In genomic region chr3:23203651-23204111, GRCh38 we compare ENCODE assay signal across 8 cellular contexts. TPM values are rescaled to one million over a fixed set of nuclear protein-coding genes. Genes with fewer than 3 reads are reported as not detected.
A peak's percentile ranks its signal among the peaks of the same experiment; 100 is the strongest.
DNase-seq lines count a peak whose midpoint lies in the region; ATAC-seq and TF ChIP-seq lines count a peak whose summit lies in the region.

No MANE protein-coding gene starts in this region.

- H3K36me3 ChIP-seq in BE2C, result no peaks in the 10 kb centered on the region

- ATAC-seq in GM19463 (IDR thresholded peaks at IDR 0.05; ENCODE audit: unreplicated experiment), result peak; percentile 12
- ATAC-seq in activated T-helper 17 cell treated with anti-CD3 and anti-CD28 coated beads, Interleukin-2, amount 50 U/mL, for 72 hours (replicated peaks), result no peak

- H3K9me3 ChIP-seq in BE2C, result no peaks in the 10 kb centered on the region

- no peaks in the 10 kb centered on the region for H3K4me1 ChIP-seq in BE2C

- 0 out of 2 replicates have a peak, but pooled peaks cover 5% of the 10 kb centered on the region for H3K27me3 ChIP-seq in BE2C

- no peak for TF ChIP-seq CTCF in BE2C (IDR thresholded peaks at IDR 0.05; ENCODE audit: low read depth, low read length)
- TF ChIP-seq CTCF in osteocyte (IDR thresholded peaks at IDR 0.05), result no peak

- H3K36me3 Mint-ChIP-seq in activated T-helper 17 cell treated with anti-CD3 and anti-CD28 coated beads, Interleukin-2, amount 50 U/mL, for 72 hours (ENCODE audit: low read depth), result no peaks in the 10 kb centered on the region
- no peaks in the 10 kb centered on the region for H3K36me3 Mint-ChIP-seq in osteocyte (ENCODE audit: unreplicated experiment)

- no peak for DNase-seq in BE2C
- DNase-seq in LoVo (ENCODE audit: low spot score), result peak; percentile 15
- DNase-seq in globus pallidus (ENCODE audit: low spot score), result peak; percentile 66
- no peak for DNase-seq in osteocyte (ENCODE audit: extremely low spot score, unreplicated experiment)
- DNase-seq in mesenteric fat pad (ENCODE audit: low spot score), result no peak
- no peak for DNase-seq in NCI-H187 (lab: John Stamatoyannopoulos, UW)

- H3K4me3 Mint-ChIP-seq in activated T-helper 17 cell treated with anti-CD3 and anti-CD28 coated beads, Interleukin-2, amount 50 U/mL, for 72 hours, result peak overlapping the region; percentile 84
- H3K4me3 Mint-ChIP-seq in osteocyte (ENCODE audit: unreplicated experiment), result peak overlapping the region; percentile 97

- peaks cover 35% of the 10 kb centered on the region for H3K27me3 Mint-ChIP-seq in activated T-helper 17 cell treated with anti-CD3 and anti-CD28 coated beads, Interleukin-2, amount 50 U/mL, for 72 hours
- peaks cover 15% of the 10 kb centered on the region for H3K27me3 Mint-ChIP-seq in osteocyte (ENCODE audit: unreplicated experiment)

- H3K4me1 Mint-ChIP-seq in activated T-helper 17 cell treated with anti-CD3 and anti-CD28 coated beads, Interleukin-2, amount 50 U/mL, for 72 hours, result peaks cover 9% of the 10 kb centered on the region
- peaks cover 13% of the 10 kb centered on the region for H3K4me1 Mint-ChIP-seq in osteocyte (ENCODE audit: unreplicated experiment)

- no peaks in the 10 kb centered on the region for H3K9me3 Mint-ChIP-seq in activated T-helper 17 cell treated with anti-CD3 and anti-CD28 coated beads, Interleukin-2, amount 50 U/mL, for 72 hours
- no peaks in the 10 kb centered on the region for H3K9me3 Mint-ChIP-seq in osteocyte (ENCODE audit: unreplicated experiment)

- H3K27ac Mint-ChIP-seq in activated T-helper 17 cell treated with anti-CD3 and anti-CD28 coated beads, Interleukin-2, amount 50 U/mL, for 72 hours, result peak overlapping the region; percentile 74
- H3K27ac Mint-ChIP-seq in osteocyte (ENCODE audit: unreplicated experiment), result peak overlapping the region; percentile 82

- peak overlapping the region; percentile 56 for H3K4me3 ChIP-seq in BE2C (ENCODE audit: low read depth, low read length)

RNA-seq across cellular contexts. Expression of gene UBE2E2, which starts 0.6 kb away (rescaled TPM):
- polyA plus RNA-seq in BE2C (2012; ENCODE audit: insufficient read depth, insufficient read length, low read depth), result 0.80 TPM
- 1 to 10 TPM; 2.9 to 6.6 TPM for total RNA-seq in activated T-helper 17 cell treated with anti-CD3 and anti-CD28 coated beads, Interleukin-2, amount 50 U/mL, for 72 hours
- total RNA-seq in osteocyte, result 42.4 and 67.3 TPM in 2 replicates
- 64.6 TPM for total RNA-seq in mesenteric fat pad

Comparison
In these comparisons a context has a peak if more than half of its experiments do, and no peak if none do; other contexts are left out.
1. DNase-seq: peak in LoVo (single experiment) and globus pallidus (single experiment); none in BE2C (single experiment), osteocyte (single experiment), mesenteric fat pad (single experiment) and NCI-H187 (0 of 2).